In the genomic region with DNA sequence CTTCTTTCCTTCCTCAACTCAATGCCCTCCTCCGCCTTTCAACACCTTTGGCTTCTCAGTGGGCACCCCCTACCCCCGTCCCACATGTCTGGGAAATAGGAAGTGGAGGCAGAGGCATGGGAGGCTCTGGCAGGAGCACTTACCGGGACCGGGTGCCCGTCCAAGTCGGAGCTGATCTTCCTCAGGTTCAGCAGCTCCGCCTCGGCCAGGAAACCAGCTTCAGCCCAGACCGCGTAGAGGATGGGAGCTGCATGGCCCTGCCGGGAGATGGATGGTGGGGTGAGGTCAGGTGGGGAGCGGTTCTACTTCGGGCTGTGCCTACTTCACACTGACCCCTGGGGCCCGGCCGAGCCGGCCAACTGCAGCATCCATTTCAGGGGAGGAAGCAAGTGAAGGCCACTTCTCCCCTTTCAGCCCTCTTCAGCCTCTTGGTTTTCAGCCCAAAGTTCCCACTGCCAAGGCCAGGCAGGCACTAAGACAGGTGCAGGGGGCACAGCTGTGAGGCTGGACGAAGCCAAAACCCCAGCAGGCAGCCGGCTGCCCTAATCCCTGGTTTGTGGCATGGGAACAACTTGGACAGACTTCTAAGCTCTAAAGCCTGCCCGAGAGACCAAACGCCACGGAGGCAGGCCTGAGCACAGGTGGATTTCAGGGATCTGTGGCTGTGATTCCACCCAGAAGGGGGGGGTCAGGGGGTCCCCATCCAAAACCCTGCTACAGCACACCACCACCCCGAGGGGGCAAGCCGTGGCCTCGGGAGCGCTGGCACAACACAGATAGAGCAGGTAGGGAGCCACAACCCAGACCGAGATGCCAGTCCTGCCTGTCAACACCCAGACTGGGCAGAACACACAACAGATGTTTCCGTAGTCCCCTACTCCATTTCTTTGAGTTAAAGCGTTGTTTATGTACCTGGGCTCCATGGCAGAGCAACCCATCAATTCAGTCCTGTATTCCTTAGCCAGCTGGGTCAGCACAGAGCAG, we compare ENCODE assay signal across 20 cellular contexts. TPM values are rescaled to one million over a fixed set of nuclear protein-coding genes. Genes with fewer than 3 reads are reported as not detected.
DNase-seq lines count a peak whose midpoint lies in the region; ATAC-seq and TF ChIP-seq lines count a peak whose summit lies in the region.
"Had no signal": no experiment of that assay in that cellular context is flagged by ENCODE, and none has a peak within 500 bp of the region (broad histone marks: within the 10 kb centered on the region; RNA-seq: fewer than 3 reads in every experiment).

No MANE protein-coding gene starts in this region.

- H3K36me3 ChIP-seq in HCT116 (ENCODE audit: control insufficient read depth in 1 of 2, insufficient read depth in 2 of 2, low read length in 2 of 2), result peaks cover 11 to 50% of the 10 kb centered on the region in 2 experiments
- H3K36me3 ChIP-seq in gastroesophageal sphincter, result peaks cover 0 to 75% of the 10 kb centered on the region in 2 donors
- H3K36me3 ChIP-seq in PC-3 (ENCODE audit: low read depth, low read length), result peaks cover 73% of the 10 kb centered on the region

- H3K4me1 ChIP-seq in HCT116 (ENCODE audit: control insufficient read depth in 1 of 2, insufficient read depth in 2 of 2, low read length in 2 of 2), result peaks cover 56 to 93% of the 10 kb centered on the region in 2 experiments
- H3K4me1 ChIP-seq in gastroesophageal sphincter, result peaks cover 0 to 83% (median 20%) of the 10 kb centered on the region in 3 donors
- peaks cover 26% of the 10 kb centered on the region for H3K4me1 ChIP-seq in PC-3 (ENCODE audit: insufficient read depth, low read length)

- peaks cover 11% of the 10 kb centered on the region for H3F3A ChIP-seq in PC-3 (ENCODE audit: low read length, unreplicated experiment)

- peaks cover 3% of the 10 kb centered on the region for H3K4me1 Mint-ChIP-seq in T-helper 17 cell
- peaks cover 2% of the 10 kb centered on the region for H3K4me1 Mint-ChIP-seq in progenitor cell of endocrine pancreas (ENCODE audit: low read depth)

- H3K27me3 ChIP-seq in HCT116 (ENCODE audit: insufficient read depth, low read length) (no peaks in the 10 kb centered on the region), gastroesophageal sphincter (no peaks in the 10 kb centered on the region), PC-3 (ENCODE audit: low read length) (no peaks in the 10 kb centered on the region)
- H3K27me3 ChIP-seq: BLaER1, tibial artery had no signal

- H3K9me3 Mint-ChIP-seq in progenitor cell of endocrine pancreas (ENCODE audit: low read depth), result no peaks in the 10 kb centered on the region
- H3K9me3 Mint-ChIP-seq: activated B cell treated with CpG ODN at 0.5 μM for 24 hours; T-helper 1 cell treated with Interleukin-12 subunit alpha and Interleukin-12 subunit beta and Interleukin-4 antibody, amounts not matched to agents 30 μg/mL and 1 μg/mL, for 36 hours had no signal

- no peak overlapping the region for H3K4me2 ChIP-seq in HCT116 (ENCODE audit: low read length)
- H3K4me2 ChIP-seq in PC-3 (ENCODE audit: low read length), result no peak overlapping the region
- H3K4me2 ChIP-seq: BLaER1 had no signal

- H3K9me3 ChIP-seq in HCT116 (ENCODE audit: control insufficient read depth in 1 of 2, insufficient read depth in 1 of 2, low read depth in 1 of 2, low read length in 2 of 2), result no peaks in the 10 kb centered on the region
- no peaks in the 10 kb centered on the region for H3K9me3 ChIP-seq in T-helper 17 cell (ENCODE audit: control insufficient read depth, low read length, poor library complexity, severe bottlenecking)
- no peaks in the 10 kb centered on the region for H3K9me3 ChIP-seq in gastroesophageal sphincter
- no peaks in the 10 kb centered on the region for H3K9me3 ChIP-seq in PC-3 (ENCODE audit: low read length)
- H3K9me3 ChIP-seq: tibial artery had no signal

- H3K9me2 ChIP-seq in HCT116 (ENCODE audit: insufficient read depth), result no peaks in the 10 kb centered on the region
- no peaks in the 10 kb centered on the region for H3K9me2 ChIP-seq in PC-3 (replicated peaks; ENCODE audit: low read length)

- TF ChIP-seq CTCF in HCT116 (IDR thresholded peaks at IDR 0.05 in 2 of 3, conservative IDR thresholded peaks at IDR 0.05 in 1 of 3; ENCODE audit: borderline replicate concordance in 1 of 3, insufficient read depth in 1 of 3, low read depth in 2 of 3, low read length in 2 of 3) (no peak), gastroesophageal sphincter (IDR thresholded peaks at IDR 0.05) (no peak), progenitor cell of endocrine pancreas (IDR thresholded peaks at IDR 0.05; ENCODE audit: unreplicated experiment) (no peak), PC-3 (conservative IDR thresholded peaks at IDR 0.05; ENCODE audit: low read depth, low read length) (no peak)

- no peak for TF ChIP-seq RAD21 in HCT116 (IDR thresholded peaks at IDR 0.05; ENCODE audit: low read depth)

- no peak for TF ChIP-seq POLR2A in HCT116 (IDR thresholded peaks at IDR 0.05; ENCODE audit: borderline replicate concordance, extremely low read depth, insufficient read depth, insufficient read length)
- TF ChIP-seq POLR2A in gastroesophageal sphincter (IDR thresholded peaks at IDR 0.05), result no peak

- no peak for TF ChIP-seq EP300 in gastroesophageal sphincter (IDR thresholded peaks at IDR 0.05)

- H3K4me3 Mint-ChIP-seq in T-helper 17 cell, result no peak overlapping the region
- H3K4me3 Mint-ChIP-seq in progenitor cell of endocrine pancreas (ENCODE audit: low read depth), result no peak overlapping the region
- H3K4me3 Mint-ChIP-seq: activated B cell treated with CpG ODN at 0.5 μM for 24 hours; activated CD8-positive, alpha-beta memory T cell treated with anti-CD3 and anti-CD28 coated beads, Interleukin-2, amount 10 ng/mL, durations not matched to agents 7 days and 5 days; T-helper 1 cell treated with Interleukin-12 subunit alpha and Interleukin-12 subunit beta and Interleukin-4 antibody, amounts not matched to agents 30 μg/mL and 1 μg/mL, for 36 hours had no signal

- DNase-seq in HCT116 (ENCODE audit: low read depth, low spot score), result no peak
- DNase-seq in T-helper 17 cell, result no peak
- no peak for DNase-seq in progenitor cell of endocrine pancreas (ENCODE audit: low spot score, unreplicated experiment)
- no peak for DNase-seq in amygdala (lab: John Stamatoyannopoulos, UW)
- no peak for DNase-seq in PC-3
- no peak for DNase-seq in NOMO-1 treated with DMSO at 0.1 percent for 48 hours (lab: John Stamatoyannopoulos, UW; ENCODE audit: unreplicated experiment)
- DNase-seq: activated B cell treated with CpG ODN at 0.5 μM for 24 hours; activated CD8-positive, alpha-beta memory T cell treated with anti-CD3 and anti-CD28 coated beads, Interleukin-2, amount 10 ng/mL, durations not matched to agents 7 days and 5 days; dermis blood vessel endothelial cell; DMS53; glutamatergic neuron; NCI-H1092 treated with DMSO at 0.1 percent for 48 hours; NCI-H2171 treated with DMSO at 0.1 percent for 48 hours; nucleus accumbens; SHP77 treated with DMSO at 0.1 percent for 48 hours; tibial artery had no signal

- H3K36me3 Mint-ChIP-seq in T-helper 17 cell (ENCODE audit: low read depth) (peaks cover 2% of the 10 kb centered on the region), progenitor cell of endocrine pancreas (ENCODE audit: insufficient read depth) (peaks cover 9% of the 10 kb centered on the region)

- H2AFZ ChIP-seq in HCT116 (ENCODE audit: low read depth, low read length, poor library complexity, severe bottlenecking) (no peak overlapping the region), PC-3 (ENCODE audit: low read length) (no peak overlapping the region)

- no TSS peak for BruUV-seq in HCT116 (replicated peaks; lab: Mats Ljungman, UMichigan)
- no TSS peak for BruUV-seq in PC-3 (replicated peaks; lab: Mats Ljungman, UMichigan)

- WGBS in gastroesophageal sphincter (ENCODE audit: low coverage in 1 of 2), 2 donors, result 100% methylated on average over 3 of the region's 28 CpGs; no CpG with 5 or more reads in 1 of the 2 donors

- peaks cover 10% of the 10 kb centered on the region; the same call in 1 of the 2 replicates for H4K20me1 ChIP-seq in HCT116 (ENCODE audit: insufficient read depth)
- peaks cover 51% of the 10 kb centered on the region for H4K20me1 ChIP-seq in PC-3 (ENCODE audit: low read length)

- CTCF ChIA-PET in HCT116 (lab: Charles Lee), result no interaction called here
- CTCF ChIA-PET in PC-3 (lab: Charles Lee), result no interaction called here

- no peaks in the 10 kb centered on the region for H3K27me3 Mint-ChIP-seq in T-helper 17 cell
- H3K27me3 Mint-ChIP-seq in progenitor cell of endocrine pancreas, result no peaks in the 10 kb centered on the region
- H3K27me3 Mint-ChIP-seq: activated B cell treated with CpG ODN at 0.5 μM for 24 hours; activated CD8-positive, alpha-beta memory T cell treated with anti-CD3 and anti-CD28 coated beads, Interleukin-2, amount 10 ng/mL, durations not matched to agents 7 days and 5 days had no signal

- H3K9ac ChIP-seq in HCT116 (ENCODE audit: low read length) (no peak overlapping the region), PC-3 (ENCODE audit: low read length) (no peak overlapping the region)
- H3K9ac ChIP-seq: BLaER1 had no signal

- POLR2A ChIA-PET in HCT116 (lab: Charles Lee) (no interaction called here), PC-3 (lab: Charles Lee; ENCODE audit: unreplicated experiment) (no interaction called here)

- no peak for ATAC-seq in HCT116
- no peak for ATAC-seq in T-helper 17 cell
- ATAC-seq in gastroesophageal sphincter, result no peak
- ATAC-seq in PC-3, result no peak
- ATAC-seq in GM21723 (IDR thresholded peaks at IDR 0.05; ENCODE audit: unreplicated experiment), result no peak
- ATAC-seq: activated CD8-positive, alpha-beta memory T cell treated with anti-CD3 and anti-CD28 coated beads, Interleukin-2, amount 10 ng/mL, durations not matched to agents 7 days and 5 days had no signal

- H3K4me3 ChIP-seq in HCT116 (replicated peaks in 1 of 2; ENCODE audit: low read depth in 1 of 2, low read length in 2 of 2) (no peak overlapping the region), gastroesophageal sphincter (no peak overlapping the region), PC-3 (ENCODE audit: low read length) (no peak overlapping the region)
- H3K4me3 ChIP-seq: BLaER1, tibial artery had no signal

- peak overlapping the region; percentile 19 for H3K27ac Mint-ChIP-seq in T-helper 17 cell
- H3K27ac Mint-ChIP-seq in progenitor cell of endocrine pancreas, result peak overlapping the region; percentile 73
- H3K27ac Mint-ChIP-seq: activated B cell treated with CpG ODN at 0.5 μM for 24 hours; activated CD8-positive, alpha-beta memory T cell treated with anti-CD3 and anti-CD28 coated beads, Interleukin-2, amount 10 ng/mL, durations not matched to agents 7 days and 5 days had no signal

- intact Hi-C loops in HCT116 (cut with micrococcal nuclease), result no loop called here
- intact Hi-C loops in PC-3 (cut with micrococcal nuclease), result no loop called here

- RAD21 ChIA-PET in HCT116 (lab: Charles Lee; ENCODE audit: low non-redundant PET in 1 of 2, low total read pairs in 2 of 2, uncharacterized antibody in 2 of 2, unreplicated experiment in 2 of 2), result no interaction called here

- peaks cover 98% of the 10 kb centered on the region for H3K79me2 ChIP-seq in HCT116 (ENCODE audit: insufficient read depth, low read length)
- peaks cover 71% of the 10 kb centered on the region for H3K79me2 ChIP-seq in PC-3 (ENCODE audit: low read length)

- H3K27ac ChIP-seq in HCT116 (ENCODE audit: low read depth, low read length) (peak overlapping the region; percentile 82), gastroesophageal sphincter (peak overlapping the region in 3 of 4 donors; percentile 31 to 62 (median 46)), PC-3 (ENCODE audit: low read length) (no peak overlapping the region)
- H3K27ac ChIP-seq: BLaER1 had no signal

RNA-seq across cellular contexts. Expression of gene TKT, which starts 14.5 kb away (rescaled TPM):
- 634 TPM for total RNA-seq in HCT116 (2021; ENCODE audit: unreplicated experiment)
- 697 and 731 TPM in 2 replicates for polyA plus RNA-seq in HCT116 (2012)
- total RNA-seq in T-helper 17 cell, result 100 to 1,000 TPM; 105 to 109 TPM
- total RNA-seq in gastroesophageal sphincter, result 100 to 1,000 TPM; 218 to 386 (median 278) TPM
- 250 and 259 TPM in 2 replicates for total RNA-seq in progenitor cell of endocrine pancreas
- total RNA-seq in PC-3 (2014; rRNA removed), result 380 and 486 TPM in 2 replicates
